Comparison of ENCODE assay signal across 12 cellular contexts in the genomic region with DNA sequence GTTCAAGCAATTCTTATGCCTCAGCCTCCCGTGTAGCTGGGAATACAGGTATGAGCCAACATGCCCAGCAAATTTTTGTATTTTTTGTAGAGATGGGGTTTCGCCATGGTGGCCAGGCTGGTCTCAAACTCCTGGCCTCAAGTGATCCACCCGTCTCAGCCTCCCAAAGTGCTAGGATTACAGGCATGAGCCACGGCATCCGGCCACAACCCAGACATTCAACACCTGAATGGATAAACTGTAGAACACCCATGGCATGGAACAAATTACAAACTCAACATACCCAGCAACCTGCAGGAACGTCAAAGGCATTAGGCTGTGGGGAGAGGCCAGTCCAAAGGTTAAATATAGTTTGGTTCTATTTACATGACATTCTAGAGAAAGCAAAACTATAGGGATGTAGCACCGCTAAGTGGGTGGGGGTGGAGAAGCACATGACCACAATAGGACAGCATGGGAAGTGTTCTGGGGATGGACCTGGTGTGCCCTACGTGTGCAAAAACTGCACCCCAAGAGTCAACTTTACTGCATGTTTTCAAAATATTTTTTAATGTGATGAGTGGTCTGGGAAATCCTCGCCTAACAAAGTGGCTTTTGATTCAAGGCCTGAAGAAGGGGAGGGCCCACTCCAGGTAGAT. TPM values are rescaled to one million over a fixed set of nuclear protein-coding genes. Genes with fewer than 3 reads are reported as not detected.
DNase-seq lines count a peak whose midpoint lies in the region; ATAC-seq and TF ChIP-seq lines count a peak whose summit lies in the region.
"Had no signal": no experiment of that assay in that cellular context is flagged by ENCODE, and none has a peak within 500 bp of the region (broad histone marks: within the 10 kb centered on the region; RNA-seq: fewer than 3 reads in every experiment).

No MANE protein-coding gene starts in this region.

- no peak overlapping the region for H3K4me3 Mint-ChIP-seq in activated B cell treated with CpG ODN at 0.5 μM for 24 hours
- H3K4me3 Mint-ChIP-seq: T-helper 2 cell treated with Interferon-gamma antibody and Interleukin-4, amounts not matched to agents 5 μg/mL and 100 μg/mL, for 36 hours had no signal

- no peak for ATAC-seq in activated B cell treated with CpG ODN at 0.5 μM for 24 hours (ENCODE audit: low read depth)

- 62 to 63% methylated on average over 9 of the region's 9 CpGs for WGBS in GM23248 (ENCODE audit: low coverage in 1 of 2, low lambda C conversion rate in 2 of 2, missing lambda C conversion rate in 2 of 2), 2 experiments
- WGBS in spleen, 5 donors, result 73 to 85% (median 83%) methylated on average over 9 of the region's 9 CpGs

- H3K9me3 ChIP-seq in GM23248 (ENCODE audit: low read depth) (no peaks in the 10 kb centered on the region), right atrium auricular region (no peaks in the 10 kb centered on the region), spleen (no peaks in the 10 kb centered on the region)
- H3K9me3 ChIP-seq: upper lobe of right lung had no signal

- H3K4me2 ChIP-seq in GM23248 (ENCODE audit: unreplicated experiment), result no peak overlapping the region

- H3K9me2 ChIP-seq in GM23248 (ENCODE audit: insufficient read depth), result no peaks in the 10 kb centered on the region

- H3F3A ChIP-seq in GM23248 (ENCODE audit: insufficient read depth), result peaks cover 65% of the 10 kb centered on the region

- in situ Hi-C loops in GM23248 (cut with MboI), result loop anchor here (10.0 kb wide), 1 partner anchor 123 kb away; no protein-coding TSS in a partner anchor

- no peak overlapping the region for H2AFZ ChIP-seq in GM23248

- H3K79me2 ChIP-seq in GM23248 (ENCODE audit: insufficient read depth), result no peaks in the 10 kb centered on the region

- peak overlapping the region; percentile 90 for H3K27ac Mint-ChIP-seq in activated B cell treated with CpG ODN at 0.5 μM for 24 hours

- DNase-seq in GM23248, result no peak
- no peak for DNase-seq in activated B cell treated with CpG ODN at 0.5 μM for 24 hours
- DNase-seq in right atrium auricular region (ENCODE audit: low spot score), result no peak
- no peak for DNase-seq in spleen
- no peak for DNase-seq in SKM-1 treated with dmso at 0.1 percent for 144 hours (lab: John Stamatoyannopoulos, UW; ENCODE audit: unreplicated experiment)
- DNase-seq in KG1 (lab: John Stamatoyannopoulos, UW), result no peak
- no peak for DNase-seq in DMS153 treated with DMSO at 0.1 percent for 48 hours (lab: John Stamatoyannopoulos, UW; ENCODE audit: unreplicated experiment)
- DNase-seq: NCI-H1048, NCI-H526 treated with DMSO at 0.1 percent for 48 hours, upper lobe of right lung had no signal

- H3K27me3 Mint-ChIP-seq in activated B cell treated with CpG ODN at 0.5 μM for 24 hours, result no peaks in the 10 kb centered on the region

- H3K9me3 Mint-ChIP-seq in activated B cell treated with CpG ODN at 0.5 μM for 24 hours, result no peaks in the 10 kb centered on the region
- H3K9me3 Mint-ChIP-seq: H9; T-helper 2 cell treated with Interferon-gamma antibody and Interleukin-4, amounts not matched to agents 5 μg/mL and 100 μg/mL, for 36 hours had no signal

- no peaks in the 10 kb centered on the region for H3K27me3 ChIP-seq in GM23248 (replicated peaks; ENCODE audit: insufficient read depth)
- no peaks in the 10 kb centered on the region for H3K27me3 ChIP-seq in right atrium auricular region
- no peaks in the 10 kb centered on the region for H3K27me3 ChIP-seq in spleen (replicated peaks in 1 of 7)
- H3K27me3 ChIP-seq: upper lobe of right lung had no signal

- no peaks in the 10 kb centered on the region for H4K20me1 ChIP-seq in GM23248 (ENCODE audit: insufficient read depth)

- no peak for TF ChIP-seq POLR2A in spleen (IDR thresholded peaks at IDR 0.05)

- CTCF ChIA-PET in activated B cell treated with CpG ODN at 0.5 μM for 24 hours (lab: Charles Lee), result interaction anchor here (0.7 to 1.6 kb wide), 8 partner anchors 9 to 418 kb away, joined by 3 to 11 read pairs (median 3); partner anchors contain the start of genes NUDCD3 and YKT6

- H3K4me3 ChIP-seq in GM23248, result no peak overlapping the region
- no peak overlapping the region for H3K4me3 ChIP-seq in right atrium auricular region
- H3K4me3 ChIP-seq in spleen, result no peak overlapping the region
- H3K4me3 ChIP-seq: upper lobe of right lung had no signal

- H3K9ac ChIP-seq in GM23248, result peak overlapping the region; percentile 68

- TF ChIP-seq CTCF in activated B cell treated with CpG ODN at 0.5 μM for 24 hours (IDR thresholded peaks at IDR 0.05) (no peak), right atrium auricular region (IDR thresholded peaks at IDR 0.05) (no peak), spleen (IDR thresholded peaks at IDR 0.05 in 8 of 11, conservative IDR thresholded peaks at IDR 0.05 in 3 of 11) (no peak)

- POLR2A ChIA-PET in activated B cell treated with CpG ODN at 0.5 μM for 24 hours (lab: Charles Lee), result interaction anchor here (0.7 to 1.3 kb wide), 6 partner anchors 9 to 40 kb away, joined by 3 to 6 read pairs (median 5); partner anchors contain the start of gene DBNL

- peaks cover 36% of the 10 kb centered on the region for H3K4me1 ChIP-seq in GM23248 (ENCODE audit: insufficient read depth)
- peaks cover 0 to 68% of the 10 kb centered on the region in 2 donors for H3K4me1 ChIP-seq in right atrium auricular region
- H3K4me1 ChIP-seq in spleen, result peaks cover 18 to 79% (median 48%) of the 10 kb centered on the region in 6 donors

- peaks cover 48% of the 10 kb centered on the region for H3K36me3 Mint-ChIP-seq in activated B cell treated with CpG ODN at 0.5 μM for 24 hours (ENCODE audit: low read depth)

- H3K36me3 ChIP-seq in GM23248 (ENCODE audit: low read depth) (no peaks in the 10 kb centered on the region; the same call in 1 of the 2 replicates), right atrium auricular region (peaks cover 33% of the 10 kb centered on the region), spleen (peaks cover 0 to 48% (median 36%) of the 10 kb centered on the region in 6 donors)

- intact Hi-C loops in activated B cell treated with CpG ODN at 0.5 μM for 24 hours (cut with micrococcal nuclease) (loop anchor here (1.0 kb wide), 1 partner anchor 124 kb away; no protein-coding TSS in a partner anchor), spleen (cut with DNase I; ENCODE audit: low total_unique reads) (no loop called here)

- H3K4me1 Mint-ChIP-seq in activated B cell treated with CpG ODN at 0.5 μM for 24 hours, result peaks cover 89% of the 10 kb centered on the region

- peak overlapping the region; percentile 69 for H3K27ac ChIP-seq in GM23248
- H3K27ac ChIP-seq in right atrium auricular region, result peak overlapping the region; percentile 92 to 93
- H3K27ac ChIP-seq in spleen, result peak overlapping the region in 6 of 8 donors; percentile 9 to 98 (median 94)
- H3K27ac ChIP-seq: upper lobe of right lung had no signal

RNA-seq across cellular contexts. Expression of gene PGAM2, which starts 6.5 kb away (rescaled TPM):
- not detected in 2 replicates for total RNA-seq in GM23248 (2014; rRNA removed; shearing (Covaris generic))
- polyA plus RNA-seq in GM23248 (2016; fragmentation: Nextera tagmentation; extraction: Ambion mirVana) (not detected in 2 replicates), spleen (1 to 10 TPM; 1.6 to 4.0 (median 2.6) TPM)
- total RNA-seq in activated B cell treated with CpG ODN at 0.5 μM for 24 hours (1.1 and 1.2 TPM in 2 replicates), right atrium auricular region (1,000 to 10,000 TPM in 1 of 2 donors, 100 to 1,000 TPM in 1; 680 to 2,809 TPM), spleen (1 to 10 TPM in 4 of 7 donors, under 1 TPM in 2, not detected in 1; 0.75 to 2.8 (median 1.2) TPM)

RNA-seq across cellular contexts. Expression of gene POLM, which starts 10.5 kb away (rescaled TPM):
- 13.9 and 20.3 TPM in 2 replicates for total RNA-seq in GM23248 (2014; rRNA removed; shearing (Covaris generic))
- polyA plus RNA-seq in GM23248 (2016; fragmentation: Nextera tagmentation; extraction: Ambion mirVana) (10.7 and 12.9 TPM in 2 replicates), spleen (10 to 100 TPM; 22.0 to 44.9 (median 30.3) TPM)
- total RNA-seq in activated B cell treated with CpG ODN at 0.5 μM for 24 hours (53.0 and 69.7 TPM in 2 replicates), right atrium auricular region (10 to 100 TPM; 18.5 to 31.3 TPM), spleen (100 to 1,000 TPM in 1 of 7 donors, 10 to 100 TPM in 6; 42.8 to 104 (median 63.4) TPM)

RNA-seq across cellular contexts. Expression of gene DBNL, which starts 27.3 kb away (rescaled TPM):
- 175 and 196 TPM in 2 replicates for total RNA-seq in GM23248 (2014; rRNA removed; shearing (Covaris generic))
- polyA plus RNA-seq in GM23248 (2016; fragmentation: Nextera tagmentation; extraction: Ambion mirVana), result 145 and 163 TPM in 2 replicates
- 198 and 210 TPM in 2 replicates for total RNA-seq in activated B cell treated with CpG ODN at 0.5 μM for 24 hours
- 10 to 100 TPM; 31.4 to 66.2 TPM for total RNA-seq in right atrium auricular region
- total RNA-seq in spleen, result 100 to 1,000 TPM; 169 to 257 (median 210) TPM
- 100 to 1,000 TPM; 118 to 205 (median 134) TPM for polyA plus RNA-seq in spleen

RNA-seq across cellular contexts. Expression of gene AEBP1, which starts 32.3 kb away (rescaled TPM):
- total RNA-seq in GM23248 (2014; rRNA removed; shearing (Covaris generic)), result 53.0 and 63.2 TPM in 2 replicates
- polyA plus RNA-seq in GM23248 (2016; fragmentation: Nextera tagmentation; extraction: Ambion mirVana) (46.6 and 47.0 TPM in 2 replicates), spleen (10 to 100 TPM; 41.3 to 71.7 (median 49.7) TPM)
- total RNA-seq in activated B cell treated with CpG ODN at 0.5 μM for 24 hours (17.4 and 21.7 TPM in 2 replicates), right atrium auricular region (100 to 1,000 TPM in 1 of 2 donors, 10 to 100 TPM in 1; 84.4 to 193 TPM), spleen (100 to 1,000 TPM in 2 of 7 donors, 10 to 100 TPM in 5; 67.5 to 106 (median 88.3) TPM)

RNA-seq across cellular contexts. Expression of gene POLD2, which starts 51.5 kb away (rescaled TPM):
- 100 and 107 TPM in 2 replicates for total RNA-seq in GM23248 (2014; rRNA removed; shearing (Covaris generic))
- 164 and 166 TPM in 2 replicates for polyA plus RNA-seq in GM23248 (2016; fragmentation: Nextera tagmentation; extraction: Ambion mirVana)
- total RNA-seq in activated B cell treated with CpG ODN at 0.5 μM for 24 hours, result 146 and 147 TPM in 2 replicates
- 10 to 100 TPM; 71.4 to 76.5 TPM for total RNA-seq in right atrium auricular region
- total RNA-seq in spleen, result 10 to 100 TPM; 31.9 to 73.0 (median 40.9) TPM
- polyA plus RNA-seq in spleen, result 10 to 100 TPM; 53.7 to 79.1 (median 69.4) TPM

Comparison
In these comparisons a context has a peak if more than half of its experiments do, and no peak if none do; other contexts are left out.
1. RNA of gene PGAM2, which starts 6.5 kb away (total RNA-seq): 680 to 2,809 TPM in right atrium auricular region; 1.1 to 1.2 TPM in activated B cell treated with CpG ODN at 0.5 μM for 24 hours, 0.75 to 2.8 TPM in spleen and not detected in GM23248; every median in the first group is over 100 times any median in the second.
2. Peak in every context shown above with its lines, with median percentiles within 50 percentile points of each other: H3K27ac ChIP-seq.